17 cellular contexts compared by ENCODE assay signal in the genomic region with DNA sequence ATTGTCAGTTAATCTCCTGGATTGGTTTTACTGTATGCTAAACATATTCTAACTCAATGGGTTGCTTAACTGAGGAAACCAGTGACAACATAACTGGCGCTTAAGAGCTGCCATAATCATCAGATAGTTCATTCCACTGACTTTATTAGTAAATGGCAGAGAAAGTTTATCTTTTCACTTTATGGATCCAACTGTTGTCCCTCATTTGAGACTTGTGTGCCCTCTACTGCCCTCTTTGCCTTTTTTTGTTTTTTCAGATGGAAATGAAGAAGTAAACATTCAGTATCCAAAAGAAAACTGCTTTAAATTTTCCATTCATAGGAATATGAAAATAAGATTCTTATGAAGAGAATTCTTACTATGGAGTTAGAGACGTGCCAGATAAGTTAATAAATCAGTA.
"Had no signal": no experiment of that assay in that cellular context is flagged by ENCODE, and none has a peak within 500 bp of the region (broad histone marks: within the 10 kb centered on the region; RNA-seq: fewer than 3 reads in every experiment).

No MANE protein-coding gene starts in this region.

- H3K36me3 ChIP-seq: esophagus muscularis mucosa had no signal

- H3K4me1 Mint-ChIP-seq: activated B cell treated with CpG ODN at 0.5 μM for 24 hours; activated CD4-positive, alpha-beta T cell treated with anti-CD3 and anti-CD28 coated beads, Interleukin-2, amount 10 ng/mL, durations not matched to agents 24 days and 14 days; activated naive CD8-positive, alpha-beta T cell treated with anti-CD3 and anti-CD28 coated beads for 36 hours; stimulated activated memory B cell treated with anti-CD40 and anti-IgM and Interleukin-4, amounts not matched to agents 10 μg/mL and 1 μg/mL and 100 μg/mL, for 72 hours had no signal

- DNase-seq: activated B cell treated with CpG ODN at 0.5 μM for 24 hours; activated CD4-positive, alpha-beta T cell treated with anti-CD3 and anti-CD28 coated beads, Interleukin-2, amount 10 ng/mL, durations not matched to agents 24 days and 14 days; activated CD8-positive, alpha-beta memory T cell treated with anti-CD3 and anti-CD28 coated beads, Interleukin-2, amount 50 U/mL, for 48 hours; activated gamma-delta T cell treated with Interleukin-2 at 50 U/mL for 16 hours; activated naive CD8-positive, alpha-beta T cell treated with anti-CD3 and anti-CD28 coated beads for 36 hours; amygdala; body of pancreas; central memory CD4-positive, alpha-beta T cell; hippocampal formation; kidney; posterior cingulate gyrus; retina; stimulated activated CD4-positive, alpha-beta T cell treated with anti-CD3 and anti-CD28 coated beads, Interleukin-2, amount 100 ng/mL, for 48 hours had no signal

- H3K27ac ChIP-seq: body of pancreas, coronary artery, esophagus muscularis mucosa had no signal

- H3K4me3 ChIP-seq: body of pancreas, coronary artery, esophagus muscularis mucosa had no signal

- H3K9me3 ChIP-seq: body of pancreas, esophagus muscularis mucosa had no signal

- H3K4me3 Mint-ChIP-seq: activated B cell treated with CpG ODN at 0.5 μM for 24 hours; activated CD4-positive, alpha-beta T cell treated with anti-CD3 and anti-CD28 coated beads, Interleukin-2, amount 10 ng/mL, durations not matched to agents 24 days and 14 days; activated naive CD8-positive, alpha-beta T cell treated with anti-CD3 and anti-CD28 coated beads for 36 hours; natural killer cell treated with Interleukin-12 subunit alpha and Interleukin-12 subunit beta and Interleukin-15 and Interleukin-18, amount 100 ng/mL, for 72 hours; stimulated activated memory B cell treated with anti-CD40 and anti-IgM and Interleukin-4, amounts not matched to agents 10 μg/mL and 1 μg/mL and 100 μg/mL, for 72 hours had no signal

- H3K9me3 Mint-ChIP-seq: activated B cell treated with CpG ODN at 0.5 μM for 24 hours; activated CD4-positive, alpha-beta T cell treated with anti-CD3 and anti-CD28 coated beads, Interleukin-2, amount 10 ng/mL, durations not matched to agents 24 days and 14 days; activated naive CD8-positive, alpha-beta T cell treated with anti-CD3 and anti-CD28 coated beads for 36 hours; natural killer cell treated with Interleukin-12 subunit alpha and Interleukin-12 subunit beta and Interleukin-15 and Interleukin-18, amount 100 ng/mL, for 72 hours; stimulated activated memory B cell treated with anti-CD40 and anti-IgM and Interleukin-4, amounts not matched to agents 10 μg/mL and 1 μg/mL and 100 μg/mL, for 72 hours had no signal

- H3K27me3 ChIP-seq: body of pancreas, esophagus muscularis mucosa had no signal

- H3K27ac Mint-ChIP-seq: activated B cell treated with CpG ODN at 0.5 μM for 24 hours; activated CD4-positive, alpha-beta T cell treated with anti-CD3 and anti-CD28 coated beads, Interleukin-2, amount 10 ng/mL, durations not matched to agents 24 days and 14 days; activated naive CD8-positive, alpha-beta T cell treated with anti-CD3 and anti-CD28 coated beads for 36 hours; natural killer cell treated with Interleukin-12 subunit alpha and Interleukin-12 subunit beta and Interleukin-15 and Interleukin-18, amount 100 ng/mL, for 72 hours; stimulated activated memory B cell treated with anti-CD40 and anti-IgM and Interleukin-4, amounts not matched to agents 10 μg/mL and 1 μg/mL and 100 μg/mL, for 72 hours had no signal

- H3K4me1 ChIP-seq: body of pancreas, esophagus muscularis mucosa had no signal

- ATAC-seq: body of pancreas; natural killer cell treated with Interleukin-12 subunit alpha and Interleukin-12 subunit beta and Interleukin-15 and Interleukin-18, amount 100 ng/mL, for 72 hours; stimulated activated memory B cell treated with anti-CD40 and anti-IgM and Interleukin-4, amounts not matched to agents 10 μg/mL and 1 μg/mL and 100 μg/mL, for 72 hours had no signal

- H3K36me3 Mint-ChIP-seq: activated naive CD8-positive, alpha-beta T cell treated with anti-CD3 and anti-CD28 coated beads for 36 hours; natural killer cell treated with Interleukin-12 subunit alpha and Interleukin-12 subunit beta and Interleukin-15 and Interleukin-18, amount 100 ng/mL, for 72 hours; stimulated activated memory B cell treated with anti-CD40 and anti-IgM and Interleukin-4, amounts not matched to agents 10 μg/mL and 1 μg/mL and 100 μg/mL, for 72 hours had no signal

- H3K27me3 Mint-ChIP-seq: activated B cell treated with CpG ODN at 0.5 μM for 24 hours; activated naive CD8-positive, alpha-beta T cell treated with anti-CD3 and anti-CD28 coated beads for 36 hours; natural killer cell treated with Interleukin-12 subunit alpha and Interleukin-12 subunit beta and Interleukin-15 and Interleukin-18, amount 100 ng/mL, for 72 hours; stimulated activated memory B cell treated with anti-CD40 and anti-IgM and Interleukin-4, amounts not matched to agents 10 μg/mL and 1 μg/mL and 100 μg/mL, for 72 hours had no signal
